ENCODE assay signal across 24 cellular contexts in the genomic region with DNA sequence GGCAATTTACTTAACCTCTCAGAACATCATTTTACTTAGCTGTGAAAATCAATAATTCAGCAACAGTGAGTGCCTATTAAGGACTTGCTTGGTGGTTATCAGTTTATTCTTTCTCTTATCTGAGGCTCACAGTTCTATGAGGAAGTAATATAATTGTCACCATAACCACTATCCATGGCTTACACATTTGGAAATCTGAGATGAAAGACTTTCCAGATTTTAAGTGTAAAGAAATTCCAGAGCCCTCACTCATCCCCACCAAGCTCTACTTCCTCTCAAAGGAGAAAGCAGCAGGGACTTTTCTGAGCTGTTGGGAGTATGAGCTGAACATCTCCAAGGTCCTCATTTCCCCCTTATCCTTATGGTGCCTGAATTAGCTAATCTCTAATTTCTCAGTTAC.
A peak's percentile ranks its signal among the peaks of the same experiment; 100 is the strongest.
DNase-seq lines count a peak whose midpoint lies in the region; ATAC-seq and TF ChIP-seq lines count a peak whose summit lies in the region.
"Had no signal": no experiment of that assay in that cellular context is flagged by ENCODE, and none has a peak within 500 bp of the region (broad histone marks: within the 10 kb centered on the region; RNA-seq: fewer than 3 reads in every experiment).

No MANE protein-coding gene starts in this region.

- H3K56ac ChIP-seq in IMR-90 (ENCODE audit: extremely low read depth, insufficient read depth, low read length), result no peak overlapping the region

- in situ Hi-C loops in IMR-90 (cut with MboI; ENCODE audit: low sequenced_read_pairs), result no loop called here

- no peak for TF ChIP-seq RAD21 in IMR-90 (IDR thresholded peaks at IDR 0.05; ENCODE audit: low read length)

- CTCF ChIA-PET in IMR-90 (lab: Yijun Ruan, JAX), result interaction anchor here (0.6 to 1.8 kb wide), 6 partner anchors 13 to 438 kb away, joined by 3 to 7 read pairs (median 4); no protein-coding TSS in a partner anchor

- H3K27me3 ChIP-seq in IMR-90 (ENCODE audit: control insufficient read depth, insufficient read depth, low read length), result no peaks in the 10 kb centered on the region
- no peaks in the 10 kb centered on the region for H3K27me3 ChIP-seq in right lobe of liver
- H3K27me3 ChIP-seq: colonic mucosa, Peyer's patch, suprapubic skin had no signal

- no peak overlapping the region for H2AFZ ChIP-seq in IMR-90 (replicated peaks; ENCODE audit: low read length, poor library complexity)

- H2BK120ac ChIP-seq in IMR-90 (ENCODE audit: low read depth, low read length), result no peak overlapping the region

- H3K9ac ChIP-seq in IMR-90 (ENCODE audit: low read depth, low read length), result no peak overlapping the region

- H3K18ac ChIP-seq in IMR-90 (ENCODE audit: low read depth, low read length), result peak overlapping the region; percentile 33; the same call in 1 of the 2 replicates

- TF ChIP-seq CTCF in IMR-90 (conservative IDR thresholded peaks at IDR 0.05; ENCODE audit: low read depth, low read length) (no peak), cardiac fibroblast (IDR thresholded peaks at IDR 0.05; ENCODE audit: low read depth, low read length) (no peak), right lobe of liver (IDR thresholded peaks at IDR 0.05) (no peak)

- no peak overlapping the region for H3K14ac ChIP-seq in IMR-90 (replicated peaks; ENCODE audit: low read depth, low read length)

- no peak overlapping the region for H3K23ac ChIP-seq in IMR-90 (ENCODE audit: low read depth, low read length)

- no peak for TF ChIP-seq POLR2A in IMR-90 (IDR thresholded peaks at IDR 0.05; ENCODE audit: low read depth, low read length)
- no peak for TF ChIP-seq POLR2A in right lobe of liver (IDR thresholded peaks at IDR 0.05)

- no peak overlapping the region for H3K4ac ChIP-seq in IMR-90 (ENCODE audit: low read depth, low read length)

- no peaks in the 10 kb centered on the region for H4K20me1 ChIP-seq in IMR-90 (ENCODE audit: insufficient read depth, low read length)

- H3K4me1 ChIP-seq in IMR-90 (ENCODE audit: control insufficient read depth, insufficient read depth, low read length), result peaks cover 9% of the 10 kb centered on the region
- H3K4me1 ChIP-seq in right lobe of liver, result no peaks in the 10 kb centered on the region
- H3K4me1 ChIP-seq: colonic mucosa, Peyer's patch had no signal

- no peak overlapping the region for H4K91ac ChIP-seq in IMR-90 (ENCODE audit: insufficient read depth, low read depth, low read length)

- POLR2A ChIA-PET in IMR-90 (lab: Charles Lee; ENCODE audit: unreplicated experiment), result no interaction called here

- no peak overlapping the region for H2BK15ac ChIP-seq in IMR-90 (ENCODE audit: low read depth, low read length)

- H3K9me1 ChIP-seq in IMR-90 (ENCODE audit: insufficient read depth, low read length), result peaks cover 6% of the 10 kb centered on the region; the same call in 1 of the 2 replicates

- ATAC-seq in IMR-90 (ENCODE audit: low read depth) (peak; percentile 86), right lobe of liver (no peak), HG03378 (IDR thresholded peaks at IDR 0.05; ENCODE audit: unreplicated experiment) (no peak)
- ATAC-seq: HCT116; naive thymus-derived CD8-positive, alpha-beta T cell had no signal

- H3K4me3 ChIP-seq in IMR-90 (ENCODE audit: insufficient read depth, low read depth, low read length), result no peak overlapping the region
- no peak overlapping the region for H3K4me3 ChIP-seq in cardiac fibroblast (replicated peaks in 1 of 2; ENCODE audit: low read depth in 2 of 2, low read length in 2 of 2)
- no peak overlapping the region for H3K4me3 ChIP-seq in right lobe of liver
- H3K4me3 ChIP-seq: colonic mucosa, Peyer's patch, SK-N-MC, suprapubic skin had no signal

- no peak overlapping the region for H2AK9ac ChIP-seq in IMR-90 (replicated peaks; ENCODE audit: low read depth, low read length, poor library complexity)

- dilution Hi-C loops in IMR-90 (cut with HindIII; ENCODE audit: low sequenced_read_pairs, unreplicated experiment), result no loop called here

- H4K8ac ChIP-seq in IMR-90 (ENCODE audit: low read depth in 2 of 2, low read length in 2 of 2), result no peak overlapping the region

- intact Hi-C loops in IMR-90 (cut with micrococcal nuclease), result loop anchor here (5.0 kb wide), 1 partner anchor 714 kb away; no protein-coding TSS in a partner anchor
- intact Hi-C loops in right lobe of liver (cut with DNase I), result no loop called here

- peak overlapping the region; percentile 43; the same call in 1 of the 2 replicates for H3K4me2 ChIP-seq in IMR-90 (ENCODE audit: low read depth, low read length)

- DNase-seq in EH (ENCODE audit: low read depth) (peak; percentile 75), IMR-90 (peak; percentile 65), cardiac fibroblast (ENCODE audit: low read depth in 2 of 2) (peak; percentile 24 to 25), hepatic stellate cell (ENCODE audit: low spot score) (peak; percentile 17), kidney glomerular epithelial cell (lab: John Stamatoyannopoulos, UW) (no peak), right lobe of liver (no peak), NOMO-1 (lab: John Stamatoyannopoulos, UW; ENCODE audit: unreplicated experiment in 2 of 2) (no peak)
- DNase-seq: activated gamma-delta T cell; AML-193; aorta; colonic mucosa; DND-41; kidney; naive thymus-derived CD8-positive, alpha-beta T cell; NCI-H1436; Peyer's patch; posterior cingulate gyrus; small intestine; stimulated activated CD8-positive, alpha-beta memory T cell treated with anti-CD3 and anti-CD28 coated beads, Interleukin-4, amount 100 ng/mL, for 48 hours; T1000 had no signal

- no peak overlapping the region for H2BK20ac ChIP-seq in IMR-90 (ENCODE audit: low read depth, low read length)

- H3K36me3 ChIP-seq in IMR-90 (ENCODE audit: control insufficient read depth, insufficient read depth, low read length) (no peaks in the 10 kb centered on the region), right lobe of liver (no peaks in the 10 kb centered on the region)
- H3K36me3 ChIP-seq: colonic mucosa, Peyer's patch, suprapubic skin had no signal

- H3K27ac ChIP-seq in IMR-90 (ENCODE audit: insufficient read depth, low read length) (no peak overlapping the region), right lobe of liver (no peak overlapping the region)
- H3K27ac ChIP-seq: colonic mucosa, Peyer's patch, SK-N-MC, suprapubic skin had no signal

- BruUV-seq in IMR-90 (replicated peaks; lab: Mats Ljungman, UMichigan), result no TSS peak

- H3K9me3 ChIP-seq in IMR-90 (ENCODE audit: control insufficient read depth, insufficient read depth, low read length), result no peaks in the 10 kb centered on the region
- no peaks in the 10 kb centered on the region for H3K9me3 ChIP-seq in right lobe of liver
- H3K9me3 ChIP-seq: colonic mucosa, Peyer's patch, suprapubic skin had no signal

- no peak overlapping the region for H2AK5ac ChIP-seq in IMR-90 (ENCODE audit: low read depth, low read length)

- no peak overlapping the region for H2BK5ac ChIP-seq in IMR-90 (ENCODE audit: low read depth, low read length, poor library complexity, severe bottlenecking)

- H4K5ac ChIP-seq in IMR-90 (ENCODE audit: low read depth, low read length), result no peak overlapping the region

- H3K79me1 ChIP-seq in IMR-90 (ENCODE audit: low read depth in 1 of 2, low read length in 2 of 2), result peaks cover 1 to 19% of the 10 kb centered on the region in 2 experiments; a peak in 2 of 4 replicates

TF ChIP-seq in IMR-90, 13 proteins besides CTCF, POLR2A, EP300 and RAD21:
- TF ChIP-seq SMC3 (IDR thresholded peaks at IDR 0.05; ENCODE audit: low read depth, low read length) (no peak), BHLHE40 (IDR thresholded peaks at IDR 0.05; ENCODE audit: low read depth, low read length) (no peak), MAFK (IDR thresholded peaks at IDR 0.05; ENCODE audit: low read depth, low read length) (no peak), FOS (IDR thresholded peaks at IDR 0.05; ENCODE audit: low read depth, low read length) (no peak), RFX5 (IDR thresholded peaks at IDR 0.05; ENCODE audit: low read depth, low read length) (no peak), RCOR1 (IDR thresholded peaks at IDR 0.05; ENCODE audit: insufficient replicate concordance, low read length) (no peak), CEBPB (IDR thresholded peaks at IDR 0.05; ENCODE audit: low read depth, low read length) (no peak), MAZ (IDR thresholded peaks at IDR 0.05; ENCODE audit: borderline replicate concordance, low read depth, low read length) (no peak), MXI1 (IDR thresholded peaks at IDR 0.05; ENCODE audit: borderline replicate concordance, low read depth, low read length) (no peak), NFE2L2 (IDR thresholded peaks at IDR 0.05; ENCODE audit: low read depth, low read length) (no peak), CHD1 (IDR thresholded peaks at IDR 0.05; ENCODE audit: low read depth, low read length) (no peak)
- TF ChIP-seq, protein P1, sequence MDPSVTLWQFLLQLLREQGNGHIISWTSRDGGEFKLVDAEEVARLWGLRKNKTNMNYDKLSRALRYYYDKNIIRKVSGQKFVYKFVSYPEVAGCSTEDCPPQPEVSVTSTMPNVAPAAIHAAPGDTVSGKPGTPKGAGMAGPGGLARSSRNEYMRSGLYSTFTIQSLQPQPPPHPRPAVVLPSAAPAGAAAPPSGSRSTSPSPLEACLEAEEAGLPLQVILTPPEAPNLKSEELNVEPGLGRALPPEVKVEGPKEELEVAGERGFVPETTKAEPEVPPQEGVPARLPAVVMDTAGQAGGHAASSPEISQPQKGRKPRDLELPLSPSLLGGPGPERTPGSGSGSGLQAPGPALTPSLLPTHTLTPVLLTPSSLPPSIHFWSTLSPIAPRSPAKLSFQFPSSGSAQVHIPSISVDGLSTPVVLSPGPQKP (IDR thresholded peaks at IDR 0.05; ENCODE audit: borderline replicate concordance, low read depth, low read length), result no peak
- TF ChIP-seq, protein P2, sequence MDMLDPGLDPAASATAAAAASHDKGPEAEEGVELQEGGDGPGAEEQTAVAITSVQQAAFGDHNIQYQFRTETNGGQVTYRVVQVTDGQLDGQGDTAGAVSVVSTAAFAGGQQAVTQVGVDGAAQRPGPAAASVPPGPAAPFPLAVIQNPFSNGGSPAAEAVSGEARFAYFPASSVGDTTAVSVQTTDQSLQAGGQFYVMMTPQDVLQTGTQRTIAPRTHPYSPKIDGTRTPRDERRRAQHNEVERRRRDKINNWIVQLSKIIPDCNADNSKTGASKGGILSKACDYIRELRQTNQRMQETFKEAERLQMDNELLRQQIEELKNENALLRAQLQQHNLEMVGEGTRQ (IDR thresholded peaks at IDR 0.05; ENCODE audit: low read depth, low read length), result no peak

Comparison
In these comparisons a context has a peak if more than half of its experiments do, and no peak if none do; other contexts are left out.
1. DNase-seq: peak in EH (single experiment), IMR-90 (single experiment), cardiac fibroblast (2 of 2) and hepatic stellate cell (single experiment); none in kidney glomerular epithelial cell (single experiment), right lobe of liver (0 of 3) and NOMO-1 (0 of 2).